In the genomic region with DNA sequence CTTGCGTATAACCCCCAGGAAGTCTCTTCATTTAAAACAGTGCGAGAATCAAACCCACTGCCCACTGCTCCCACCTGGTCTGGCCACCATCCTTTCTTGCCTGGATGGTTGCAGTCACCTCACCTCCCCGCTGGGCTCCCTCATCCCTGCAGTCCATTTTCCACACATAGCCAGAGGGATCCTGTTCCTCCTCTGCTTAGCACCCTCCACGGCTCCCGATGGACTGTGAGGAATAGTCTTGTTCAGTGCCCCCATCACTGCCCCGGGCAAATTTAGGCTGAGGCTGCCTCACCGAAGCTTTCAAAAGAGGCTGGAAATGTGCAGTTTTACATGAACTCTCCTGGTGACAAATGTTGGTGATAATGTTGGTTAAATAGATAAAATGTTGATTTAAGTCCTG, we compare ENCODE assay signal across 29 cellular contexts. TPM values are rescaled to one million over a fixed set of nuclear protein-coding genes. Genes with fewer than 3 reads are reported as not detected.
"Had no signal": no experiment of that assay in that cellular context is flagged by ENCODE, and none has a peak within 500 bp of the region (broad histone marks: within the 10 kb centered on the region; RNA-seq: fewer than 3 reads in every experiment).

No MANE protein-coding gene starts in this region.

- H3K27ac Mint-ChIP-seq: natural killer cell; nephron; progenitor cell of endocrine pancreas; stimulated activated memory B cell treated with anti-CD40 and anti-IgM and Interleukin-4, amounts not matched to agents 10 μg/mL and 1 μg/mL and 100 μg/mL, for 72 hours; type B pancreatic cell had no signal

- H3K36me3 Mint-ChIP-seq: naive thymus-derived CD4-positive, alpha-beta T cell; natural killer cell; stimulated activated memory B cell treated with anti-CD40 and anti-IgM and Interleukin-4, amounts not matched to agents 10 μg/mL and 1 μg/mL and 100 μg/mL, for 72 hours had no signal

- H3K9me3 Mint-ChIP-seq: naive thymus-derived CD4-positive, alpha-beta T cell; natural killer cell; nephron; stimulated activated memory B cell treated with anti-CD40 and anti-IgM and Interleukin-4, amounts not matched to agents 10 μg/mL and 1 μg/mL and 100 μg/mL, for 72 hours; stimulated activated naive CD8-positive, alpha-beta T cell treated with anti-CD3 and anti-CD28 coated beads, Interleukin-15, amount 100 ng/mL, for 72 hours; type B pancreatic cell had no signal

- H3K9me3 ChIP-seq: ovary, psoas muscle, right lobe of liver, sigmoid colon, suprapubic skin, testis, tibial artery, transverse colon, upper lobe of right lung, uterus had no signal

- H3K36me3 ChIP-seq: ovary, right lobe of liver, sigmoid colon, suprapubic skin, tibial artery, transverse colon, upper lobe of right lung, uterus had no signal

- DNase-seq: naive thymus-derived CD4-positive, alpha-beta T cell; natural killer cell; occipital lobe; ovary; psoas muscle; right cardiac atrium; right lobe of liver; sigmoid colon; small intestine; stimulated activated CD4-positive, alpha-beta T cell treated with anti-CD3 and anti-CD28 coated beads, Interleukin-15, amount 100 ng/mL, for 24 hours; stimulated activated CD4-positive, alpha-beta T cell treated with anti-CD3 and anti-CD28 coated beads, Interleukin-2, amount 100 ng/mL, for 24 hours; stimulated activated CD4-positive, alpha-beta T cell treated with anti-CD3 and anti-CD28 coated beads, Interleukin-2, amount 100 ng/mL, for 48 hours; stimulated activated CD4-positive, alpha-beta T cell treated with anti-CD3 and anti-CD28 coated beads, Interleukin-4, amount 100 ng/mL, for 4 hours; stimulated activated CD8-positive, alpha-beta memory T cell treated with anti-CD3 and anti-CD28 coated beads, Interleukin-4, amount 100 ng/mL, for 48 hours; stimulated activated naive CD4-positive, alpha-beta T cell; stimulated activated naive CD8-positive, alpha-beta T cell treated with anti-CD3 and anti-CD28 coated beads, Interleukin-15, amount 100 ng/mL, for 72 hours; stimulated activated naive CD8-positive, alpha-beta T cell treated with anti-CD3 and anti-CD28 coated beads, Interleukin-15, Interleukin-2, amounts not matched to agents 100 U/mL and 50 U/mL, for 24 hours; substantia nigra; testis; tibial artery; transverse colon; upper lobe of right lung; uterus had no signal

- H2AFZ ChIP-seq: parathyroid adenoma had no signal

- H3K4me1 Mint-ChIP-seq: naive thymus-derived CD4-positive, alpha-beta T cell; natural killer cell; stimulated activated memory B cell treated with anti-CD40 and anti-IgM and Interleukin-4, amounts not matched to agents 10 μg/mL and 1 μg/mL and 100 μg/mL, for 72 hours; stimulated activated naive CD8-positive, alpha-beta T cell treated with anti-CD3 and anti-CD28 coated beads, Interleukin-15, amount 100 ng/mL, for 72 hours had no signal

- H3K27ac ChIP-seq: ovary, parathyroid adenoma, psoas muscle, right lobe of liver, sigmoid colon, suprapubic skin, testis, tibial artery, transverse colon, upper lobe of right lung, uterus had no signal

- H3K27me3 ChIP-seq: ovary, right lobe of liver, testis, transverse colon, upper lobe of right lung, uterus had no signal

- H3K79me2 ChIP-seq: parathyroid adenoma had no signal

- H3K4me3 ChIP-seq: ovary, psoas muscle, right lobe of liver, sigmoid colon, suprapubic skin, tibial artery, transverse colon, upper lobe of right lung, uterus had no signal

- H3K9ac ChIP-seq: parathyroid adenoma had no signal

- H3K4me3 Mint-ChIP-seq: naive thymus-derived CD4-positive, alpha-beta T cell; natural killer cell; nephron; stimulated activated memory B cell treated with anti-CD40 and anti-IgM and Interleukin-4, amounts not matched to agents 10 μg/mL and 1 μg/mL and 100 μg/mL, for 72 hours; stimulated activated naive CD8-positive, alpha-beta T cell treated with anti-CD3 and anti-CD28 coated beads, Interleukin-15, amount 100 ng/mL, for 72 hours; type B pancreatic cell had no signal

- H3K4me1 ChIP-seq: parathyroid adenoma, psoas muscle, right lobe of liver, sigmoid colon, suprapubic skin, tibial artery, upper lobe of right lung, uterus had no signal

- H3K27me3 Mint-ChIP-seq: type B pancreatic cell had no signal

RNA-seq across cellular contexts. Expression of gene KCNG1, which starts 17.7 kb away (rescaled TPM):
- total RNA-seq: natural killer cell, psoas muscle, upper lobe of right lung had no signal
- polyA plus RNA-seq: naive thymus-derived CD4-positive, alpha-beta T cell had no signal
